Comparison of ENCODE assay signal across 19 cellular contexts in the genomic region with DNA sequence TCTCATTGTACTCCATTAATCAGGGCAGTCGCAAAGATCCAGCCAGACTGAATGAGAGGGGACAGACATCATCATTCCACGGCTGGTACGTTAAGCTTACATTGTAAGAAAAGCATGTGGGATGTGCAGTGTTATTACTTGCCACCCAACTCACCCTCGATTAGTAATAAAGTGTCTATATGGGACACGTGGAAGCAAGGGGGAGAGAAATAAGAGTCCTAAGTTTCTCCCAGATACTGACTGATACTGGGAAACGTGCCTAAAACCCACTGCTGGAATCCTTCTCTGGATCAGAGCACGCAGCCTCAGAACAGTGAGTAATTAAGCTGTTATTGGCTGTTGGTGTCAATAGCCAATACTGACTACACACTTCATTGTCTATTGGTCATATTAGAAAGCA.
DNase-seq lines count a peak whose midpoint lies in the region; FAIRE-seq and TF ChIP-seq lines count a peak whose summit lies in the region.
"Had no signal": no experiment of that assay in that cellular context is flagged by ENCODE, and none has a peak within 500 bp of the region (broad histone marks: within the 10 kb centered on the region; RNA-seq: fewer than 3 reads in every experiment).

No MANE protein-coding gene starts in this region.

- H3K36me3 Mint-ChIP-seq in type B pancreatic cell (no peaks in the 10 kb centered on the region), mesothelial cell of epicardium (no peaks in the 10 kb centered on the region)
- H3K36me3 Mint-ChIP-seq: CD8-positive, alpha-beta T cell; naive thymus-derived CD4-positive, alpha-beta T cell; T-cell had no signal

- peak; percentile 44 for DNase-seq in AG08395 (ENCODE audit: low spot score)
- DNase-seq in RCC 7860 (ENCODE audit: low spot score) = peak; percentile 19
- peak; percentile 2 for DNase-seq in epithelial cell of esophagus (ENCODE audit: low read depth)
- DNase-seq in osteoblast (ENCODE audit: insufficient read length, low spot score, missing footprints) = no peak
- DNase-seq in type B pancreatic cell (ENCODE audit: extremely low spot score, unreplicated experiment) = no peak
- no peak for DNase-seq in LoVo (ENCODE audit: low spot score)
- no peak for DNase-seq in HPDE6-E6E7 (ENCODE audit: extremely low spot score)
- DNase-seq in mesothelial cell of epicardium (ENCODE audit: low spot score in 2 of 2, unreplicated experiment in 2 of 2) = no peak
- DNase-seq: activated CD4-positive, alpha-beta T cell treated with anti-CD3 and anti-CD28 coated beads, Interleukin-2, amount 50 U/mL, for 1 hour; activated naive CD4-positive, alpha-beta T cell treated with anti-CD3 and anti-CD28 coated beads for 36 hours; activated T-cell treated with anti-CD3 and anti-CD28 coated beads for 4 hours; CD8-positive, alpha-beta T cell; colonic mucosa; left ventricle myocardium superior; naive thymus-derived CD4-positive, alpha-beta T cell; NCI-H187 treated with DMSO at 0.1 percent for 48 hours; small intestine; stimulated activated CD4-positive, alpha-beta T cell treated with anti-CD3 and anti-CD28 coated beads, Interleukin-4, amount 100 ng/mL, for 24 hours; T-cell had no signal

- H3K27ac Mint-ChIP-seq in type B pancreatic cell (no peak overlapping the region), mesothelial cell of epicardium (no peak overlapping the region)
- H3K27ac Mint-ChIP-seq: activated naive CD4-positive, alpha-beta T cell treated with anti-CD3 and anti-CD28 coated beads for 36 hours; CD8-positive, alpha-beta T cell; T-cell had no signal

- H3K27me3 Mint-ChIP-seq in type B pancreatic cell (peaks cover 7% of the 10 kb centered on the region), mesothelial cell of epicardium (ENCODE audit: low read depth) (no peaks in the 10 kb centered on the region)

- peak overlapping the region; percentile 78 for H3K27ac ChIP-seq in osteoblast (ENCODE audit: low read depth, low read length)
- H3K27ac ChIP-seq: colonic mucosa had no signal

- no peak for FAIRE-seq in RCC 7860 (lab: Jason Lieb, UNC)
- FAIRE-seq: small intestine had no signal

- no peaks in the 10 kb centered on the region for H3K9me3 Mint-ChIP-seq in type B pancreatic cell
- H3K9me3 Mint-ChIP-seq in mesothelial cell of epicardium = no peaks in the 10 kb centered on the region
- H3K9me3 Mint-ChIP-seq: activated naive CD4-positive, alpha-beta T cell treated with anti-CD3 and anti-CD28 coated beads for 36 hours; CD8-positive, alpha-beta T cell; T-cell had no signal

- H3K4me3 Mint-ChIP-seq in type B pancreatic cell = no peak overlapping the region
- no peak overlapping the region for H3K4me3 Mint-ChIP-seq in mesothelial cell of epicardium
- H3K4me3 Mint-ChIP-seq: activated naive CD4-positive, alpha-beta T cell treated with anti-CD3 and anti-CD28 coated beads for 36 hours; CD8-positive, alpha-beta T cell; naive thymus-derived CD4-positive, alpha-beta T cell; T-cell had no signal

- peak overlapping the region; percentile 79 for H3K4me2 ChIP-seq in osteoblast (ENCODE audit: insufficient read depth, low read length)

- peaks cover 33% of the 10 kb centered on the region for H3K4me1 ChIP-seq in osteoblast (ENCODE audit: insufficient read depth, low read length)
- H3K4me1 ChIP-seq: colonic mucosa had no signal

- H3K4me3 ChIP-seq in epithelial cell of esophagus (ENCODE audit: low read length) (no peak overlapping the region), osteoblast (ENCODE audit: insufficient read depth, low read length) (peak overlapping the region; percentile 41)
- H3K4me3 ChIP-seq: colonic mucosa had no signal

- peaks cover 6% of the 10 kb centered on the region for H3K4me1 Mint-ChIP-seq in type B pancreatic cell (ENCODE audit: unreplicated experiment)
- H3K4me1 Mint-ChIP-seq in mesothelial cell of epicardium = peaks cover 20% of the 10 kb centered on the region
- H3K4me1 Mint-ChIP-seq: naive thymus-derived CD4-positive, alpha-beta T cell; T-cell had no signal

- H4K20me1 ChIP-seq in osteoblast (ENCODE audit: insufficient read depth, low read length) = no peaks in the 10 kb centered on the region

- H3K27me3 ChIP-seq in osteoblast (ENCODE audit: insufficient read depth, low read length) = no peaks in the 10 kb centered on the region
- H3K27me3 ChIP-seq: colonic mucosa had no signal

- H3K9me3 ChIP-seq in osteoblast (ENCODE audit: low read depth, low read length) = no peaks in the 10 kb centered on the region
- H3K9me3 ChIP-seq: colonic mucosa had no signal

- H3K36me3 ChIP-seq in osteoblast (ENCODE audit: insufficient read depth, low read length) = no peaks in the 10 kb centered on the region
- H3K36me3 ChIP-seq: colonic mucosa had no signal

- H2AFZ ChIP-seq in osteoblast (ENCODE audit: low read length) = peak overlapping the region; percentile 44

- TF ChIP-seq CTCF in epithelial cell of esophagus (IDR thresholded peaks at IDR 0.05; ENCODE audit: insufficient read depth, low read depth, low read length, missing control alignments) (no peak), osteoblast (IDR thresholded peaks at IDR 0.05; ENCODE audit: extremely low read depth, low read depth, low read length) (no peak), type B pancreatic cell (conservative IDR thresholded peaks at IDR 0.05) (no peak), mesothelial cell of epicardium (IDR thresholded peaks at IDR 0.05; ENCODE audit: unreplicated experiment) (no peak)

- no peaks in the 10 kb centered on the region for H3K79me2 ChIP-seq in osteoblast (ENCODE audit: insufficient read depth, low read length)

Comparison
In these comparisons a context has a peak if more than half of its experiments do, and no peak if none do; other contexts are left out.
1. DNase-seq: peak in AG08395 (single experiment), RCC 7860 (single experiment) and epithelial cell of esophagus (single experiment); none in osteoblast (single experiment), type B pancreatic cell (single experiment), LoVo (single experiment), HPDE6-E6E7 (single experiment) and mesothelial cell of epicardium (0 of 2).